In the genomic region with DNA sequence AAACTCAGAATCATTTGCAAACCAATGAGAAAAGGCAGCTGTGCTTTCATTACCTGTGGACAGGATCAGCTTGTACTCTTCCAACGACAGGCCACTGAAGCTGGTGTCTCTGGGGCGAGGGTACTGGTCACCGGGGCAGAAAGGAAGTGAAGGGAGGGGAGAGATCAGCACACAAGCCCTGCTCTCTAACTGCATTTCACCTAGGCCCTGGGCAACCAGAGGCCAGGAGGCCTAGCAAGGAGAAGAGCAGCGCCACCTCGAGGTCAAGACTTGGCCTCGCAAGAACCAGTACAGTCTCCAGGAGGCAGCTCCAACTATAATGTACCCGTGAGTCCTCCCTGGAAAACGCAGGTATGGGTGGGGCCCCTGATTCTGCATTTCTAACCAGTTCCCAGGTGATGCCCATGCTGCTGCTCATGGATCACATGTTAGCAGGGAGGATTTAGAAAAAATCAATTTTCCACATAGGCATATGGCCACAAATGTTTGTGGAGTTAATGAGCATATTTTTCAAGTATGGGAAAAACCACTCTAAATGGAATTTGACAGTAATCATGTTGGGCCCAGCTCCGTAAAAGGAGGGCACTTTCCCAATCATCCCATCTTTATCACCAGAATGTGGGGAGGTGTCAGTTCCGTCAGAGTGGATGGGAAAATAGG, we compare ENCODE assay signal across 8 cellular contexts. TPM values are rescaled to one million over a fixed set of nuclear protein-coding genes. Genes with fewer than 3 reads are reported as not detected.
DNase-seq lines count a peak whose midpoint lies in the region; ATAC-seq and TF ChIP-seq lines count a peak whose summit lies in the region.

No MANE protein-coding gene starts in this region.

- peak overlapping the region; percentile 84 for H3K27ac Mint-ChIP-seq in CD4-positive, alpha-beta T cell

- no peak overlapping the region for H3K4me3 ChIP-seq in colonic mucosa

- H3K36me3 ChIP-seq in colonic mucosa, result peaks cover 2% of the 10 kb centered on the region

- peak; percentile 73 for TF ChIP-seq CTCF in CD4-positive, alpha-beta T cell (IDR thresholded peaks at IDR 0.05)
- TF ChIP-seq CTCF in colonic mucosa (IDR thresholded peaks at IDR 0.05), result peak; percentile 65

- H3K4me3 Mint-ChIP-seq in CD4-positive, alpha-beta T cell, result no peak overlapping the region

- no peaks in the 10 kb centered on the region for H3K27me3 ChIP-seq in CD4-positive, alpha-beta T cell (ENCODE audit: control insufficient read depth, insufficient read depth, low read length)
- no peaks in the 10 kb centered on the region for H3K27me3 ChIP-seq in colonic mucosa

- no peak overlapping the region for H3K27ac ChIP-seq in CD4-positive, alpha-beta T cell (ENCODE audit: low read depth, low read length)
- H3K27ac ChIP-seq in colonic mucosa, result no peak overlapping the region

- ATAC-seq in CD4-positive, alpha-beta T cell (ENCODE audit: poor library complexity), result peak; percentile 58
- ATAC-seq in GM21515 (IDR thresholded peaks at IDR 0.05; ENCODE audit: unreplicated experiment), result peak; percentile 47

- CTCF ChIA-PET in CD4-positive, alpha-beta T cell (lab: Charles Lee), result interaction anchor here (0.7 to 4.3 kb wide), 22 partner anchors 9 to 716 kb away, joined by 3 to 38 read pairs (median 4); partner anchors contain the start of genes BAK1, ITPR3 and UQCC2

- intact Hi-C loops in CD4-positive, alpha-beta T cell (cut with DNase I, micrococcal nuclease), result loop anchor here (1.0 to 5.0 kb wide), 3 partner anchors 33 to 115 kb away; no protein-coding TSS in a partner anchor
- intact Hi-C loops in colonic mucosa (cut with DNase I), result loop anchor here (2.0 kb wide), 1 partner anchor 112 kb away; no protein-coding TSS in a partner anchor

- H3K27me3 Mint-ChIP-seq in CD4-positive, alpha-beta T cell, result no peaks in the 10 kb centered on the region

- no peak overlapping the region for H3K9ac ChIP-seq in colonic mucosa (ENCODE audit: low read depth in 2 of 2, low read length in 2 of 2)

- peaks cover 23% of the 10 kb centered on the region for H3K36me3 Mint-ChIP-seq in CD4-positive, alpha-beta T cell (ENCODE audit: low read depth)

- POLR2A ChIA-PET in CD4-positive, alpha-beta T cell (lab: Charles Lee), result interaction anchor here (1.0 to 2.3 kb wide), 3 partner anchors 11 to 111 kb away, joined by 3 to 15 read pairs (median 4); partner anchors contain the start of gene UQCC2

- H3K4me1 ChIP-seq in colonic mucosa, result no peaks in the 10 kb centered on the region

- H3K9me3 ChIP-seq in CD4-positive, alpha-beta T cell (ENCODE audit: control insufficient read depth, low read length), result no peaks in the 10 kb centered on the region
- H3K9me3 ChIP-seq in colonic mucosa, result no peaks in the 10 kb centered on the region

- peaks cover 50% of the 10 kb centered on the region for H3K4me1 Mint-ChIP-seq in CD4-positive, alpha-beta T cell (ENCODE audit: low read depth)

- peak; percentile 60 to 78 (median 71) for DNase-seq in CD4-positive, alpha-beta T cell
- DNase-seq in NCI-H146 (lab: John Stamatoyannopoulos, UW) (peak; percentile 29), colonic mucosa (peak; percentile 80), medulla oblongata (ENCODE audit: extremely low spot score) (peak; percentile 51), foreskin melanocyte (no peak)
- peak; percentile 62 for DNase-seq in activated CD4-positive, alpha-beta T cell treated with anti-CD3 and anti-CD28 coated beads for 1 hour
- DNase-seq in stimulated activated CD8-positive, alpha-beta memory T cell treated with anti-CD3 and anti-CD28 coated beads, Interleukin-4, amount 100 ng/mL, for 4 hours (ENCODE audit: low read depth in 2 of 2, low spot score in 1 of 2), result peak; percentile 33 to 47

- no peaks in the 10 kb centered on the region for H3K9me3 Mint-ChIP-seq in CD4-positive, alpha-beta T cell

RNA-seq across cellular contexts. Expression of gene UQCC2, which starts 11.0 kb away (rescaled TPM):
- total RNA-seq in CD4-positive, alpha-beta T cell, result 1 to 10 TPM; 8.7 to 9.3 TPM
- 10 to 100 TPM; 45.0 to 81.7 TPM for total RNA-seq in colonic mucosa

RNA-seq across cellular contexts. Expression of gene IP6K3, which starts 46.2 kb away (rescaled TPM):
- not detected for total RNA-seq in CD4-positive, alpha-beta T cell
- total RNA-seq in colonic mucosa, result under 1 TPM; 0.17 to 0.29 TPM

Comparison
In these comparisons a context has a peak if more than half of its experiments do, and no peak if none do; other contexts are left out.
1. RNA of gene UQCC2, which starts 11.0 kb away (total RNA-seq): 45.0 to 81.7 TPM in colonic mucosa; 8.7 to 9.3 TPM in CD4-positive, alpha-beta T cell; every median in the first group is over 4 times any median in the second.